Comparison of ENCODE assay signal across 2 cellular contexts in the genomic region with DNA sequence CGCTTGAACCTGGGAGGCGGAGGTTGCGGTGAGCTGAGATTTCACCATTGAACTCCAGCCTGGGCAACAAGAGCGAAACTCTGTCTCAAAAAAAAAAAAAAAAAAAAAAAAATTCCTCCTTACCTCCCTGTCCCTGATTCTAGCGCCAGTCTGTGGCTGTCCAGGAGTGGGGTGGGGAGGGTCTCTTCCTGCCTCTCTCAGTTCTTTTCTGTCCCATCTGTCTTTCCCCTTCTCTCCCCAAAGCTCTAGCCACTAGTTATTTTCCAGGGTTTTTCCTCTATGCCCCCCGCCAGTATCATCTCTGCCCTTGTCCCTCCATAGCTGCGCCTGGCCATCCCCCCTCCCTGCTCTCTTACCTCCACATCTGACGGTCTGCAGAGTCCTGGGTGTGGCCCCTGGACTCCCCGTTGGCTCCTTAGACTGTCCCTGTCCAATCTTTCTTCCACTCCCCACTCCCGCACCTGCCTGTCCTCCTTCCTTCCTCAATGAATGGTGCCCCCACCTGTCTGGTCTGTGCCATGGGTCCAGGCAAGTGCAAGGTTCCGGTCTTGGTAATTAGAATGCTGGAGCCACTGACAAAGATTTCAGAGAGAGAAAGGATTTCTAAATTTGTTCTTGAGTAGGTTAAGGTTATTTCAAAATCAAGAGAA.
TF ChIP-seq lines count a peak whose summit lies in the region.

No MANE protein-coding gene starts in this region.

TF ChIP-seq in HEK293, 187 proteins besides CTCF, POLR2A, EP300 and RAD21:
- no peak for TF ChIP-seq ZNF416 (tag by site-specific recombination; IDR thresholded peaks at IDR 0.05)
- TF ChIP-seq, protein P1, sequence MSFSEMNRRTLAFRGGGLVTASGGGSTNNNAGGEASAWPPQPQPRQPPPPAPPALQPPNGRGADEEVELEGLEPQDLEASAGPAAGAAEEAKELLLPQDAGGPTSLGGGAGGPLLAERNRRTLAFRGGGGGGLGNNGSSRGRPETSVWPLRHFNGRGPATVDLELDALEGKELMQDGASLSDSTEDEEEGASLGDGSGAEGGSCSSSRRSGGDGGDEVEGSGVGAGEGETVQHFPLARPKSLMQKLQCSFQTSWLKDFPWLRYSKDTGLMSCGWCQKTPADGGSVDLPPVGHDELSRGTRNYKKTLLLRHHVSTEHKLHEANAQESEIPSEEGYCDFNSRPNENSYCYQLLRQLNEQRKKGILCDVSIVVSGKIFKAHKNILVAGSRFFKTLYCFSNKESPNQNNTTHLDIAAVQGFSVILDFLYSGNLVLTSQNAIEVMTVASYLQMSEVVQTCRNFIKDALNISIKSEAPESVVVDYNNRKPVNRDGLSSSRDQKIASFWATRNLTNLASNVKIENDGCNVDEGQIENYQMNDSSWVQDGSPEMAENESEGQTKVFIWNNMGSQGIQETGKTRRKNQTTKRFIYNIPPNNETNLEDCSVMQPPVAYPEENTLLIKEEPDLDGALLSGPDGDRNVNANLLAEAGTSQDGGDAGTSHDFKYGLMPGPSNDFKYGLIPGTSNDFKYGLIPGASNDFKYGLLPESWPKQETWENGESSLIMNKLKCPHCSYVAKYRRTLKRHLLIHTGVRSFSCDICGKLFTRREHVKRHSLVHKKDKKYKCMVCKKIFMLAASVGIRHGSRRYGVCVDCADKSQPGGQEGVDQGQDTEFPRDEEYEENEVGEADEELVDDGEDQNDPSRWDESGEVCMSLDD (tag by site-specific recombination; IDR thresholded peaks at IDR 0.05): no peak
- TF ChIP-seq, protein P2, sequence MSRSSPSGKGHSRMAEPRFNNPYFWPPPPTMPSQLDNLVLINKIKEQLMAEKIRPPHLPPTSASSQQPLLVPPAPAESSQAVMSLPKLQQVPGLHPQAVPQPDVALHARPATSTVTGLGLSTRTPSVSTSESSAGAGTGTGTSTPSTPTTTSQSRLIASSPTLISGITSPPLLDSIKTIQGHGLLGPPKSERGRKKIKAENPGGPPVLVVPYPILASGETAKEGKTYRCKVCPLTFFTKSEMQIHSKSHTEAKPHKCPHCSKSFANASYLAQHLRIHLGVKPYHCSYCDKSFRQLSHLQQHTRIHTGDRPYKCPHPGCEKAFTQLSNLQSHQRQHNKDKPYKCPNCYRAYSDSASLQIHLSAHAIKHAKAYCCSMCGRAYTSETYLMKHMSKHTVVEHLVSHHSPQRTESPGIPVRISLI (tag by site-specific recombination; IDR thresholded peaks at IDR 0.05): peak; percentile 96
- no peak for TF ChIP-seq SP7 (tag by site-specific recombination; IDR thresholded peaks at IDR 0.05)

TF ChIP-seq in GM12878, 131 proteins besides CTCF, POLR2A, EP300 and RAD21:
- TF ChIP-seq SMC3 (IDR thresholded peaks at IDR 0.05; ENCODE audit: borderline replicate concordance, low read length) (0 out of 2 replicates have a peak, but pooled peaks have one; percentile 4), SREBF2 (IDR thresholded peaks at IDR 0.05; ENCODE audit: low read length) (no peak)
